22 cellular contexts compared by ENCODE assay signal in genomic region chr18:5519448-5520362, GRCh38. TPM values are rescaled to one million over a fixed set of nuclear protein-coding genes. Genes with fewer than 3 reads are reported as not detected.
DNase-seq lines count a peak whose midpoint lies in the region; ATAC-seq, FAIRE-seq and TF ChIP-seq lines count a peak whose summit lies in the region.
"Had no signal": no experiment of that assay in that cellular context is flagged by ENCODE, and none has a peak within 500 bp of the region (broad histone marks: within the 10 kb centered on the region; RNA-seq: fewer than 3 reads in every experiment).

No MANE protein-coding gene starts in this region.

- FAIRE-seq in endothelial cell of umbilical vein (lab: Jason Lieb, UNC) (peak; percentile 75), urothelium cell line (lab: Jason Lieb, UNC) (peak; percentile 61)
- FAIRE-seq: A204.1, K562 had no signal

- CTCF ChIA-PET in endothelial cell of umbilical vein (lab: Charles Lee) = interaction anchor here (1.0 to 3.2 kb wide), 9 partner anchors 9 to 94 kb away, joined by 3 to 24 read pairs (median 6); no protein-coding TSS in a partner anchor

- no peak for TF ChIP-seq CTCF in endothelial cell of umbilical vein (IDR thresholded peaks at IDR 0.05; ENCODE audit: extremely low read depth in 1 of 2, insufficient read depth in 1 of 2, low read depth in 1 of 2, low read length in 2 of 2)

- DNase-seq in NCI-H2171 treated with DMSO at 0.1 percent for 48 hours (lab: John Stamatoyannopoulos, UW) = peak; percentile 52
- DNase-seq in NCI-H2171 (lab: John Stamatoyannopoulos, UW) = no peak
- peak; percentile 81 for DNase-seq in endothelial cell of umbilical vein (ENCODE audit: low read depth, low spot score)
- DNase-seq in iPS-NIHi7 (ENCODE audit: extremely low spot score) = peak; percentile 19
- DNase-seq in urothelium cell line (ENCODE audit: low spot score) = no peak
- DNase-seq: CD4-positive, alpha-beta memory T cell; effector CD8-positive, alpha-beta T cell; gastrocnemius medialis; immature natural killer cell; NCI-H1105 treated with DMSO at 0.1 percent for 48 hours; right lobe of liver; stimulated activated CD4-positive, alpha-beta T cell treated with anti-CD3 and anti-CD28 coated beads, Interleukin-4, amount 100 ng/mL, for 24 hours; T-helper 1 cell; transverse colon had no signal

- TF ChIP-seq POLR2A in endothelial cell of umbilical vein (IDR thresholded peaks at IDR 0.05; ENCODE audit: low read depth, low read length) = no peak

- H3K4me1 ChIP-seq in endothelial cell of umbilical vein (ENCODE audit: control insufficient read depth, extremely low read depth, insufficient read depth, low read length) = peaks cover 57% of the 10 kb centered on the region
- H3K4me1 ChIP-seq: right lobe of liver had no signal

- BruUV-seq in endothelial cell of umbilical vein (replicated peaks; lab: Mats Ljungman, UMichigan) = TSS peak; percentile 68

- intact Hi-C loops in endothelial cell of umbilical vein (cut with micrococcal nuclease) = loop anchor here (1.0 to 2.0 kb wide), 4 partner anchors 19 to 63 kb away; no protein-coding TSS in a partner anchor

- H3K36me3 ChIP-seq in endothelial cell of umbilical vein (ENCODE audit: control insufficient read depth in 2 of 2, extremely low read depth in 1 of 2, insufficient read depth in 2 of 2, low read length in 2 of 2) = no peaks in the 10 kb centered on the region
- H3K36me3 ChIP-seq: gastrocnemius medialis, HAP-1, right lobe of liver, transverse colon had no signal

- no peak for ATAC-seq in HG03521 (IDR thresholded peaks at IDR 0.05; ENCODE audit: unreplicated experiment)
- ATAC-seq in GM18868 (IDR thresholded peaks at IDR 0.05; ENCODE audit: unreplicated experiment) = no peak
- ATAC-seq in GM18498 (IDR thresholded peaks at IDR 0.05; ENCODE audit: unreplicated experiment) = no peak
- ATAC-seq: K562 had no signal

- peak overlapping the region; percentile 87 for H3K27ac ChIP-seq in endothelial cell of umbilical vein (ENCODE audit: insufficient read depth, low read depth, low read length)
- H3K27ac ChIP-seq: right lobe of liver, RWPE1 had no signal

- peak overlapping the region; percentile 85 for H3K4me2 ChIP-seq in endothelial cell of umbilical vein (ENCODE audit: insufficient read depth, low read length)

- peak overlapping the region in 2 of 3 experiments; percentile 14 to 37 for H3K4me3 ChIP-seq in endothelial cell of umbilical vein (replicated peaks in 1 of 3; ENCODE audit: insufficient read depth in 1 of 3, low read depth in 1 of 3, low read length in 3 of 3)
- H3K4me3 ChIP-seq: gastrocnemius medialis, HAP-1, K562, right lobe of liver, transverse colon had no signal

- peaks cover 83% of the 10 kb centered on the region for H3K79me2 ChIP-seq in endothelial cell of umbilical vein (ENCODE audit: control insufficient read depth, insufficient read depth, low read length)

- no peaks in the 10 kb centered on the region for H3K9me1 ChIP-seq in endothelial cell of umbilical vein (replicated peaks; ENCODE audit: control insufficient read depth, extremely low read depth, insufficient read depth, low read length)

- no peaks in the 10 kb centered on the region for H4K20me1 ChIP-seq in endothelial cell of umbilical vein (replicated peaks; ENCODE audit: control insufficient read depth, extremely low read depth, insufficient read depth, low read length)

- peak overlapping the region; percentile 61 for H3K9ac ChIP-seq in endothelial cell of umbilical vein (replicated peaks; ENCODE audit: extremely low read depth, insufficient read depth, low read length)

- peak overlapping the region; percentile 8 for H2AFZ ChIP-seq in endothelial cell of umbilical vein (ENCODE audit: low read depth, low read length)

- no peaks in the 10 kb centered on the region for H3K27me3 ChIP-seq in endothelial cell of umbilical vein (ENCODE audit: control insufficient read depth in 2 of 2, insufficient read depth in 2 of 2, low read length in 2 of 2)
- H3K27me3 ChIP-seq: gastrocnemius medialis, right lobe of liver, transverse colon had no signal

- dilution Hi-C loops in endothelial cell of umbilical vein (cut with MboI; ENCODE audit: extremely low pct_ligation_motif_present, low sequenced_read_pairs) = no loop called here

- POLR2A ChIA-PET in endothelial cell of umbilical vein (lab: Charles Lee) = interaction anchor here (0.7 kb wide), 1 partner anchor 38 kb away, joined by 3 read pairs; no protein-coding TSS in a partner anchor

- no peaks in the 10 kb centered on the region for H3K9me3 ChIP-seq in endothelial cell of umbilical vein (replicated peaks; ENCODE audit: control insufficient read depth, insufficient read depth, low read length)
- H3K9me3 ChIP-seq: gastrocnemius medialis, HAP-1, right lobe of liver, transverse colon had no signal

TF ChIP-seq in endothelial cell of umbilical vein, 7 proteins besides CTCF, POLR2A, EP300 and RAD21:
- TF ChIP-seq GATA2 (IDR thresholded peaks at IDR 0.05; ENCODE audit: insufficient read depth, insufficient read length, low read depth, low read length) = peak; percentile 80
- peak; percentile 16 for TF ChIP-seq FOS (IDR thresholded peaks at IDR 0.05; ENCODE audit: borderline replicate concordance, insufficient read depth, low read length)
- no peak for TF ChIP-seq MYC (IDR thresholded peaks at IDR 0.05; ENCODE audit: low read depth, low read length)

RNA-seq across cellular contexts. Expression of gene EPB41L3, which starts 24.1 kb away (rescaled TPM):
- total RNA-seq in endothelial cell of umbilical vein = 114 and 154 TPM in 2 replicates
- polyA plus RNA-seq in endothelial cell of umbilical vein = 29.5 and 38.9 TPM in 2 replicates
- 54.0 and 54.4 TPM in 2 replicates for polyA plus RNA-seq in endothelial cell of umbilical vein (2011; cell fraction: cytosol; rRNA removed)
- polyA plus RNA-seq in endothelial cell of umbilical vein (2011; cell fraction: nucleus; rRNA removed) = 97.6 and 143 TPM in 2 replicates
- 131 and 136 TPM in 2 replicates for polyA plus RNA-seq in endothelial cell of umbilical vein (2012)
- 98.9 and 114 TPM in 2 replicates for polyA minus RNA-seq in endothelial cell of umbilical vein
- polyA minus RNA-seq in endothelial cell of umbilical vein (2011; cell fraction: cytosol; rRNA and poly(A)+ RNA removed) = not detected
- polyA minus RNA-seq in endothelial cell of umbilical vein (2011; cell fraction: nucleus; rRNA and poly(A)+ RNA removed) = 141 and 155 TPM in 2 replicates
- total RNA-seq: activated CD8-positive, alpha-beta memory T cell treated with anti-CD3 and anti-CD28 coated beads for 36 hours had no signal

Comparison
In these comparisons a context has a peak if more than half of its experiments do, and no peak if none do; other contexts are left out.
1. DNase-seq: peak in NCI-H2171 treated with DMSO at 0.1 percent for 48 hours (single experiment), endothelial cell of umbilical vein (single experiment) and iPS-NIHi7 (single experiment); none in NCI-H2171 (single experiment) and urothelium cell line (single experiment).